ENCODE assay signal across 7 cellular contexts in the genomic region with DNA sequence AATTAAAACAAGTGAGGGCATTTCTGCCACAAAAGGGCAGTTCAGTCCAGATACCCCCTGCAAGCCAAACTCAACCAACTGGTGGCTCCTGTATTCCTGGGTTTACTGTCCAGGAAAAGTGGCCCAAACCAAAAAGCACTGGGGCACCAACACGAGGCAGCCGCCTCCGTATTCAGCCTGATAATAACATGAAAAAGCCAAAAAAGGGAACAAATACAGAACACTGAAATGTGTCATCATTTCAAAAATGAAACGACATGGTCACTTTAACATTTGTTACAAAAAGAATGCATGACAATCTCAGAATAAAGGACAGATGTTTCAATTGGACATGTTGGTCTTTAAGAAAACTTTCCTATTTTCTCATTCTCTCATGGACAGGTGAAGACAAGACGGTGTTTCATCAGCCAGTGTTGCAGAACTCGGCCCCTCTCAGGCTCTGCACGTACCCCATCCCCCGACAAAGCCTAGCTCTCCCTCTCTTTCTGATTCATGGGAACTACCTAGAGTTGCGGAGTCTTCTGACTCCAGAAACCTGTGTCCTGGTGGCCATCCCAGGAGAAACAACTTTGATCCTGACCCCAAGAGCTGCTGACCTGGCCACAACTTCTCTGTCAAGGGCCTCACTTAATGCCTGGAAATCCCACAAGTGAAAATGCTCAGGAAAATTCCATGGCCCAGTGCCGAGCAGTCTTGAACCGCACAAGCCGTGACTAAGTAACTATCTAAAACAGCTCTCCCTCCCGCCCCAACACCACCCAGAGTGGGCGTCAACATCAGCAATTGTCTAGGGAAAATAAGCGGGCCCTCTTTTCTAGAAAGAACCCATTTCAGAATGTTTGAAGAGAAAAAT. TPM values are rescaled to one million over a fixed set of nuclear protein-coding genes. Genes with fewer than 3 reads are reported as not detected.
DNase-seq lines count a peak whose midpoint lies in the region; ATAC-seq, FAIRE-seq and TF ChIP-seq lines count a peak whose summit lies in the region.

No MANE protein-coding gene starts in this region.

- no peaks in the 10 kb centered on the region for H3K9me2 ChIP-seq in Karpas-422 (replicated peaks; ENCODE audit: insufficient read depth, low read length)

- no peak for FAIRE-seq in K562 (lab: Jason Lieb, UNC)

- TF ChIP-seq POLR2A in K562 (conservative IDR thresholded peaks at IDR 0.05) (no peak), stomach (IDR thresholded peaks at IDR 0.05) (no peak)

- no TSS peak for BruUV-seq in K562 (replicated peaks; lab: Mats Ljungman, UMichigan)

- CTCF ChIA-PET in K562 (lab: Yijun Ruan, JAX; ENCODE audit: low intra/inter-chr PET ratio): no interaction called here

- POLR2A ChIA-PET in K562 (lab: Yijun Ruan, JAX): interaction anchor here (0.6 to 3.3 kb wide), 12 partner anchors 8 to 1170 kb away, joined by 3 to 20 read pairs (median 4); partner anchors contain the start of gene SPEN

- in situ Hi-C loops in K562 (cut with MboI): no loop called here

- 27% methylated on average over 15 of the region's 15 CpGs for WGBS in K562 (ENCODE audit: insufficient coverage, low coverage, missing lambda C conversion rate)
- WGBS in stomach, 5 donors: 47 to 70% (median 60%) methylated on average over 11 to 15 of the region's 15 CpGs

- H2AFZ ChIP-seq in Karpas-422 (ENCODE audit: low read length) (no peak overlapping the region), K562 (ENCODE audit: low read depth, low read length) (peak overlapping the region; percentile 2; the same call in 1 of the 2 replicates)

- peaks cover 8% of the 10 kb centered on the region for H3K9me1 ChIP-seq in K562 (ENCODE audit: control insufficient read depth, insufficient read depth, low read length)

- H3K27ac ChIP-seq in Karpas-422 (ENCODE audit: low read length) (no peak overlapping the region), K562 (ENCODE audit: extremely low read depth, low read depth, low read length) (peak overlapping the region; percentile 97), stomach (peak overlapping the region; percentile 49 to 92 (median 86))

- H3K4me2 ChIP-seq in Karpas-422 (ENCODE audit: low read depth, low read length, poor library complexity, severe bottlenecking) (peak overlapping the region; percentile 45), K562 (ENCODE audit: insufficient read depth, low read length) (peak overlapping the region; percentile 73)

- TF ChIP-seq CTCF in K562 (IDR thresholded peaks at IDR 0.05 in 2 of 3, conservative IDR thresholded peaks at IDR 0.05 in 1 of 3; ENCODE audit: insufficient read depth in 2 of 3, low read depth in 1 of 3, low read length in 3 of 3) (no peak), stomach (IDR thresholded peaks at IDR 0.05) (no peak)

- ATAC-seq in GM19035 (IDR thresholded peaks at IDR 0.05; ENCODE audit: unreplicated experiment) (peak; percentile 3), K562 (peak; percentile 50), GM18870 (IDR thresholded peaks at IDR 0.05; ENCODE audit: unreplicated experiment) (no peak)

- H3K9me3 ChIP-seq in Karpas-422 (ENCODE audit: low read length) (no peaks in the 10 kb centered on the region), K562 (replicated peaks; ENCODE audit: control insufficient read depth, insufficient read depth, low read depth, low read length) (no peaks in the 10 kb centered on the region), stomach (no peaks in the 10 kb centered on the region)

- H4K20me1 ChIP-seq in Karpas-422 (ENCODE audit: insufficient read depth, low read depth, low read length) (peaks cover 11% of the 10 kb centered on the region; the same call in 1 of the 2 replicates), K562 (replicated peaks; ENCODE audit: control insufficient read depth, insufficient read depth, low read length) (peaks cover 4% of the 10 kb centered on the region; the same call in 1 of the 2 replicates)

- no peak for TF ChIP-seq RAD21 in K562 (CRISPR knock-in tag; conservative IDR thresholded peaks at IDR 0.05 in 1 of 2, IDR thresholded peaks at IDR 0.05 in 1 of 2)

- intact Hi-C loops in K562 (cut with micrococcal nuclease) (no loop called here), stomach (cut with DNase I; ENCODE audit: low total_unique reads) (no loop called here)

- H3K4me1 ChIP-seq in Karpas-422 (ENCODE audit: low read length): peaks cover 39% of the 10 kb centered on the region
- H3K4me1 ChIP-seq in K562 (replicated peaks in 1 of 2; ENCODE audit: control insufficient read depth in 2 of 2, insufficient read depth in 2 of 2, low read length in 2 of 2): peaks cover 57 to 69% of the 10 kb centered on the region in 2 experiments
- H3K4me1 ChIP-seq in stomach: peaks cover 56 to 61% (median 60%) of the 10 kb centered on the region in 4 donors

- H3K36me3 ChIP-seq in Karpas-422 (ENCODE audit: insufficient read depth, low read length): peaks cover 2% of the 10 kb centered on the region; the same call in 1 of the 2 replicates
- H3K36me3 ChIP-seq in K562 (ENCODE audit: control insufficient read depth, insufficient read depth, low read length): peaks cover 60% of the 10 kb centered on the region; the same call in 2 of the 3 replicates
- peaks cover 34 to 54% (median 49%) of the 10 kb centered on the region in 4 donors for H3K36me3 ChIP-seq in stomach

- H3K79me2 ChIP-seq in Karpas-422 (ENCODE audit: low read length) (peaks cover 12% of the 10 kb centered on the region), K562 (ENCODE audit: control insufficient read depth, insufficient read depth, low read length) (peaks cover 62% of the 10 kb centered on the region)

- TF ChIP-seq EP300 in K562 (IDR thresholded peaks at IDR 0.05; ENCODE audit: low read length) (no peak), stomach (IDR thresholded peaks at IDR 0.05) (no peak)

- DNase-seq in Karpas-422 (no peak), K562 (ENCODE audit: extremely low read depth in 1 of 4, low spot score in 3 of 4) (peak; percentile 60 to 81 (median 68)), kidney tubule cell (ENCODE audit: low spot score) (peak; percentile 93), stomach (peak; percentile 38), iPS-NIHi11 (ENCODE audit: low spot score) (no peak)

- no peaks in the 10 kb centered on the region for H3K27me3 ChIP-seq in Karpas-422 (ENCODE audit: low read length)
- H3K27me3 ChIP-seq in K562 (ENCODE audit: control insufficient read depth in 2 of 2, insufficient read depth in 2 of 2, low read length in 2 of 2): no peaks in the 10 kb centered on the region
- no peaks in the 10 kb centered on the region for H3K27me3 ChIP-seq in stomach

- H3K4me3 ChIP-seq in Karpas-422 (ENCODE audit: low read length) (no peak overlapping the region), K562 (no peak overlapping the region; the same call in 1 of the 2 replicates), stomach (peak overlapping the region in 3 of 4 donors; percentile 18 to 29 (median 20))

- H3K9ac ChIP-seq in Karpas-422 (ENCODE audit: low read length): no peak overlapping the region
- peak overlapping the region; percentile 81 to 82; a peak in 3 of 4 replicates for H3K9ac ChIP-seq in K562 (ENCODE audit: insufficient read depth in 1 of 2, low read depth in 2 of 2, low read length in 2 of 2)

TF ChIP-seq in K562, 482 proteins besides CTCF, POLR2A, EP300 and RAD21 (continues in another document):
- 0 out of 2 replicates have a peak, but pooled peaks have one; percentile 2 for TF ChIP-seq JUND (IDR thresholded peaks at IDR 0.05; ENCODE audit: borderline replicate concordance, low read depth, low read length)
- TF ChIP-seq JUND (tag; IDR thresholded peaks at IDR 0.05; ENCODE audit: borderline replicate concordance, low read depth, low read length): no peak

RNA-seq across cellular contexts. Expression of gene ZBTB17, which starts 27.1 kb away (rescaled TPM):
- total RNA-seq in Karpas-422 (2014; rRNA removed; shearing (Covaris generic); ENCODE audit: low replicate concordance): 25.9 and 26.8 TPM in 2 replicates
- total RNA-seq in K562 (2011; cell fraction: chromatin; rRNA removed; ENCODE audit: low replicate concordance): 64.2 and 253 TPM in 2 replicates
- 186 and 214 TPM in 2 replicates for total RNA-seq in K562 (2011; cell fraction: nucleolus; rRNA removed)
- 76.0 and 95.5 TPM in 2 replicates for total RNA-seq in K562 (2011; cell fraction: nucleoplasm; rRNA removed)
- total RNA-seq in K562 (2014; rRNA removed) (43.3 and 54.0 TPM in 2 replicates), K562 (2014; rRNA removed; fragmentation: Illumina TruSeq; extraction: Trizol) (10.4 and 11.0 TPM in 2 replicates), K562 (2015; rRNA removed; fragmentation: Illumina TruSeq; extraction: Trizol) (29.6 and 33.2 TPM in 2 replicates), K562 (2021) (46.5 and 53.4 TPM in 2 replicates), stomach (100 to 1,000 TPM in 1 of 5 donors, 10 to 100 TPM in 4; 13.0 to 136 (median 65.9) TPM)
- polyA plus RNA-seq in K562 (2011; rRNA removed) (43.4 and 71.1 TPM in 2 replicates), K562 (2014; fragmentation: Illumina TruSeq; extraction: Trizol) (15.1 and 31.6 TPM in 2 replicates), K562 (2014; fragmentation: Nextera tagmentation; extraction: Ambion mirVana) (1 to 10 TPM; 1.1 to 1.7 TPM), K562 (2014; rRNA removed) (50.3 and 54.1 TPM in 2 replicates), stomach (10 to 100 TPM; 40.7 to 46.3 (median 44.2) TPM)
- polyA plus RNA-seq in K562 (2011; cell fraction: cytosol; rRNA removed): 56.0 and 83.7 TPM in 2 replicates
- polyA plus RNA-seq in K562 (2011; cell fraction: nucleus; rRNA removed): 333 and 422 TPM in 2 replicates
- polyA plus RNA-seq in K562 (2012): 34.3 and 57.6 TPM in 2 replicates
- polyA minus RNA-seq in K562 (2011; rRNA and poly(A)+ RNA removed): 22.8 and 30.5 TPM in 2 replicates
- 36.4 and 38.9 TPM in 2 replicates for polyA minus RNA-seq in K562 (2011; cell fraction: cytosol; rRNA and poly(A)+ RNA removed)
- polyA minus RNA-seq in K562 (2011; cell fraction: nucleus; rRNA and poly(A)+ RNA removed): 70.3 and 82.3 TPM in 2 replicates

RNA-seq across cellular contexts. Expression of gene SRARP, which starts 55.2 kb away (rescaled TPM):
- 0.04 TPM in 1 of 2 replicates, not detected in the other for total RNA-seq in Karpas-422 (2014; rRNA removed; shearing (Covaris generic); ENCODE audit: low replicate concordance)
- total RNA-seq in K562 (2011; cell fraction: chromatin; rRNA removed; ENCODE audit: low replicate concordance): not detected in 2 replicates
- not detected in 2 replicates for total RNA-seq in K562 (2011; cell fraction: nucleolus; rRNA removed)
- total RNA-seq in K562 (2011; cell fraction: nucleoplasm; rRNA removed): not detected in 2 replicates
- total RNA-seq in K562 (2014; rRNA removed): not detected in 2 replicates
- not detected in 2 replicates for total RNA-seq in K562 (2014; rRNA removed; fragmentation: Illumina TruSeq; extraction: Trizol)
- total RNA-seq in K562 (2015; rRNA removed; fragmentation: Illumina TruSeq; extraction: Trizol): not detected in 2 replicates
- total RNA-seq in K562 (2021): not detected in 2 replicates
- not detected in 2 replicates for polyA plus RNA-seq in K562 (2011; rRNA removed)
- polyA plus RNA-seq in K562 (2011; cell fraction: cytosol; rRNA removed): not detected in 2 replicates
- not detected in 2 replicates for polyA plus RNA-seq in K562 (2011; cell fraction: nucleus; rRNA removed)
- polyA plus RNA-seq in K562 (2012): not detected in 2 replicates
- polyA plus RNA-seq in K562 (2014; fragmentation: Illumina TruSeq; extraction: Trizol): not detected in 2 replicates
- polyA plus RNA-seq in K562 (2014; fragmentation: Nextera tagmentation; extraction: Ambion mirVana): not detected
- not detected in 2 replicates for polyA plus RNA-seq in K562 (2014; rRNA removed)
- polyA minus RNA-seq in K562 (2011; rRNA and poly(A)+ RNA removed): not detected in 2 replicates
- not detected in 2 replicates for polyA minus RNA-seq in K562 (2011; cell fraction: cytosol; rRNA and poly(A)+ RNA removed)
- not detected in 2 replicates for polyA minus RNA-seq in K562 (2011; cell fraction: nucleus; rRNA and poly(A)+ RNA removed)
- not detected for total RNA-seq in stomach
- polyA plus RNA-seq in stomach: under 1 TPM in 1 of 3 donors, not detected in 2; 0.75 TPM

Comparison
In these comparisons a context has a peak if more than half of its experiments do, and no peak if none do; other contexts are left out.
1. DNase-seq: peak in K562 (4 of 4), kidney tubule cell (single experiment) and stomach (single experiment); none in Karpas-422 (single experiment) and iPS-NIHi11 (single experiment).
2. H3K4me3 ChIP-seq: peak in stomach (3 of 4); none in Karpas-422 (single experiment) and K562 (single experiment).